In genomic region chr20:53578492-53579222, GRCh38 we compare ENCODE assay signal across 8 cellular contexts. TPM values are rescaled to one million over a fixed set of nuclear protein-coding genes. Genes with fewer than 3 reads are reported as not detected.
DNase-seq lines count a peak whose midpoint lies in the region; ATAC-seq, FAIRE-seq and TF ChIP-seq lines count a peak whose summit lies in the region.

No MANE protein-coding gene starts in this region.

- peak overlapping the region; percentile 90 for H3K4me3 Mint-ChIP-seq in CD4-positive, alpha-beta T cell
- H3K4me3 Mint-ChIP-seq in activated naive CD8-positive, alpha-beta T cell treated with anti-CD3 and anti-CD28 coated beads for 36 hours: peak overlapping the region; percentile 90

- H3K4me1 Mint-ChIP-seq in CD4-positive, alpha-beta T cell (ENCODE audit: low read depth): peaks cover 96% of the 10 kb centered on the region
- peaks cover 83% of the 10 kb centered on the region for H3K4me1 Mint-ChIP-seq in activated naive CD8-positive, alpha-beta T cell treated with anti-CD3 and anti-CD28 coated beads for 36 hours

- peak in 9 of 10 experiments; percentile 18 to 57 (median 38) for DNase-seq in CD4-positive, alpha-beta T cell
- peak; percentile 88 for DNase-seq in MM.1S
- peak; percentile 92 for DNase-seq in RKO (ENCODE audit: low spot score)
- peak; percentile 42 for DNase-seq in activated naive CD8-positive, alpha-beta T cell treated with anti-CD3 and anti-CD28 coated beads for 36 hours
- peak; percentile 88 for DNase-seq in glomerular visceral epithelial cell (ENCODE audit: extremely low spot score)
- peak in 3 of 6 donors; percentile 57 to 70 (median 57) for DNase-seq in pancreas

- H3K9me2 ChIP-seq in MM.1S (replicated peaks; ENCODE audit: insufficient read depth, low read length): no peaks in the 10 kb centered on the region

- H3K36me3 Mint-ChIP-seq in CD4-positive, alpha-beta T cell (ENCODE audit: low read depth): peaks cover 92% of the 10 kb centered on the region
- peaks cover 87% of the 10 kb centered on the region for H3K36me3 Mint-ChIP-seq in activated naive CD8-positive, alpha-beta T cell treated with anti-CD3 and anti-CD28 coated beads for 36 hours

- H3K9me3 ChIP-seq in CD4-positive, alpha-beta T cell (ENCODE audit: control insufficient read depth, low read length): no peaks in the 10 kb centered on the region
- H3K9me3 ChIP-seq in MM.1S (replicated peaks; ENCODE audit: insufficient read depth, low read length) (no peaks in the 10 kb centered on the region), pancreas (no peaks in the 10 kb centered on the region)

- 9 to 10% methylated on average over 10 of the region's 10 CpGs for WGBS in pancreas, 2 donors

- POLR2A ChIA-PET in CD4-positive, alpha-beta T cell (lab: Charles Lee): interaction anchor here (0.8 to 6.8 kb wide), 13 partner anchors 15 to 338 kb away, joined by 3 to 95 read pairs (median 5); partner anchors contain the start of gene ZNF217

- peak overlapping the region; percentile 82 for H3K4me2 ChIP-seq in MM.1S (ENCODE audit: low read depth, low read length)

- peaks cover 57% of the 10 kb centered on the region for H3K36me3 ChIP-seq in MM.1S (replicated peaks; ENCODE audit: insufficient read depth, low read length)
- H3K36me3 ChIP-seq in pancreas: peaks cover 0 to 48% (median 30%) of the 10 kb centered on the region in 3 donors

- H3K9ac ChIP-seq in MM.1S (ENCODE audit: low read length): peak overlapping the region; percentile 85; the same call in 1 of the 2 replicates

- no peak overlapping the region for H2AFZ ChIP-seq in MM.1S (ENCODE audit: low read length)

- no peaks in the 10 kb centered on the region for H3K27me3 ChIP-seq in CD4-positive, alpha-beta T cell (ENCODE audit: control insufficient read depth, insufficient read depth, low read length)
- H3K27me3 ChIP-seq in MM.1S (replicated peaks; ENCODE audit: insufficient read depth, low read length) (no peaks in the 10 kb centered on the region), pancreas (no peaks in the 10 kb centered on the region)

- no peaks in the 10 kb centered on the region for H3K27me3 Mint-ChIP-seq in CD4-positive, alpha-beta T cell
- no peaks in the 10 kb centered on the region for H3K27me3 Mint-ChIP-seq in activated naive CD8-positive, alpha-beta T cell treated with anti-CD3 and anti-CD28 coated beads for 36 hours

- CTCF ChIA-PET in CD4-positive, alpha-beta T cell (lab: Charles Lee): interaction anchor here (0.7 to 2.8 kb wide), 10 partner anchors 9 to 361 kb away, joined by 3 to 11 read pairs (median 3); no protein-coding TSS in a partner anchor

- H3K27ac Mint-ChIP-seq in CD4-positive, alpha-beta T cell: peak overlapping the region; percentile 100
- peak overlapping the region; percentile 98 for H3K27ac Mint-ChIP-seq in activated naive CD8-positive, alpha-beta T cell treated with anti-CD3 and anti-CD28 coated beads for 36 hours

- H3K4me1 ChIP-seq in MM.1S (ENCODE audit: low read length): peaks cover 17% of the 10 kb centered on the region; the same call in 1 of the 2 replicates
- peaks cover 16 to 38% (median 18%) of the 10 kb centered on the region in 3 donors for H3K4me1 ChIP-seq in pancreas

- H3K27ac ChIP-seq in CD4-positive, alpha-beta T cell (ENCODE audit: low read depth, low read length): peak overlapping the region; percentile 68
- H3K27ac ChIP-seq in MM.1S (ENCODE audit: low read length): peak overlapping the region; percentile 92; the same call in 1 of the 2 replicates
- peak overlapping the region in 3 of 4 donors; percentile 16 to 80 (median 73) for H3K27ac ChIP-seq in pancreas

- H4K20me1 ChIP-seq in MM.1S (ENCODE audit: insufficient read depth, low read length): peaks cover 38% of the 10 kb centered on the region

- peaks cover 100% of the 10 kb centered on the region for H3K79me2 ChIP-seq in MM.1S (ENCODE audit: low read length)

- peak; percentile 50 for ATAC-seq in CD4-positive, alpha-beta T cell (ENCODE audit: poor library complexity)
- ATAC-seq in GM19468 (IDR thresholded peaks at IDR 0.05; ENCODE audit: extremely low read depth, unreplicated experiment): peak; percentile 36
- ATAC-seq in pancreas: peak; percentile 81 to 87 (median 86)
- no peak for ATAC-seq in GM21825 (IDR thresholded peaks at IDR 0.05; ENCODE audit: unreplicated experiment)

- H3F3A ChIP-seq in MM.1S (ENCODE audit: insufficient read depth, low read length): peaks cover 44% of the 10 kb centered on the region

- TF ChIP-seq CTCF in CD4-positive, alpha-beta T cell (IDR thresholded peaks at IDR 0.05): peak; percentile 95
- peak; percentile 81 for TF ChIP-seq CTCF in MM.1S (IDR thresholded peaks at IDR 0.05; ENCODE audit: low read length)
- TF ChIP-seq CTCF in pancreas (IDR thresholded peaks at IDR 0.05): peak; percentile 82 to 89 (median 84)

- intact Hi-C loops in CD4-positive, alpha-beta T cell (cut with DNase I, micrococcal nuclease): loop anchor here (1.0 to 10.0 kb wide), 13 partner anchors 44 to 620 kb away; no protein-coding TSS in a partner anchor
- intact Hi-C loops in pancreas (cut with DNase I): loop anchor here in 2 of 3 donors (5.0 to 10.0 kb wide), 2 partner anchors 339 to 346 kb away; no protein-coding TSS in a partner anchor

- H3K4me3 ChIP-seq in MM.1S (ENCODE audit: low read length) (peak overlapping the region; percentile 70), pancreas (no peak overlapping the region)

- no peaks in the 10 kb centered on the region for H3K9me3 Mint-ChIP-seq in CD4-positive, alpha-beta T cell
- no peaks in the 10 kb centered on the region for H3K9me3 Mint-ChIP-seq in activated naive CD8-positive, alpha-beta T cell treated with anti-CD3 and anti-CD28 coated beads for 36 hours

- no peak for FAIRE-seq in pancreas (lab: Jason Lieb, UNC)

RNA-seq across cellular contexts. Expression of gene ZNF217, which starts 15.0 kb away (rescaled TPM):
- 10 to 100 TPM; 83.5 to 87.4 TPM for total RNA-seq in CD4-positive, alpha-beta T cell
- total RNA-seq in activated naive CD8-positive, alpha-beta T cell treated with anti-CD3 and anti-CD28 coated beads for 36 hours: 10 to 100 TPM; 55.6 to 59.0 TPM
- total RNA-seq in pancreas: 10 to 100 TPM; 10.2 to 29.5 (median 13.4) TPM
- 1 to 10 TPM; 4.2 to 5.1 TPM for polyA plus RNA-seq in pancreas
